Comparison of ENCODE assay signal across 26 cellular contexts in genomic region chr1:170864784-170865538, GRCh38.
A peak's percentile ranks its signal among the peaks of the same experiment; 100 is the strongest.
DNase-seq lines count a peak whose midpoint lies in the region; ATAC-seq and TF ChIP-seq lines count a peak whose summit lies in the region.
"Had no signal": no experiment of that assay in that cellular context is flagged by ENCODE, and none has a peak within 500 bp of the region (broad histone marks: within the 10 kb centered on the region; RNA-seq: fewer than 3 reads in every experiment).

No MANE protein-coding gene starts in this region.

- H3K4me2 ChIP-seq in OCI-LY3 (ENCODE audit: low read length), result peak overlapping the region; percentile 4; the same call in 1 of the 2 replicates
- H3K4me2 ChIP-seq: smooth muscle cell had no signal

- H3K4me3 ChIP-seq in breast epithelium, result no peak overlapping the region
- no peak overlapping the region for H3K4me3 ChIP-seq in OCI-LY3 (ENCODE audit: low read length)
- H3K4me3 ChIP-seq in tibial artery, result no peak overlapping the region
- no peak overlapping the region for H3K4me3 ChIP-seq in upper lobe of left lung
- H3K4me3 ChIP-seq: dorsolateral prefrontal cortex, gastroesophageal sphincter, smooth muscle cell, thoracic aorta had no signal

- H3K9me3 Mint-ChIP-seq in MCF 10A (ENCODE audit: unreplicated experiment), result no peaks in the 10 kb centered on the region
- H3K9me3 Mint-ChIP-seq: activated naive CD4-positive, alpha-beta T cell treated with anti-CD3 and anti-CD28 coated beads, Interleukin-2, amount 50 U/mL, for 72 hours; brain; T-helper 1 cell treated with Interleukin-12 subunit alpha and Interleukin-12 subunit beta and Interleukin-4 antibody, amounts not matched to agents 30 μg/mL and 1 μg/mL, for 36 hours had no signal

- H3K4me1 ChIP-seq in breast epithelium, result no peaks in the 10 kb centered on the region
- peaks cover 7% of the 10 kb centered on the region; the same call in 1 of the 2 replicates for H3K4me1 ChIP-seq in OCI-LY3 (ENCODE audit: low read length)
- peaks cover 0 to 25% (median 9%) of the 10 kb centered on the region in 4 donors for H3K4me1 ChIP-seq in tibial artery
- peaks cover 0 to 7% (median 2%) of the 10 kb centered on the region in 4 donors for H3K4me1 ChIP-seq in upper lobe of left lung

- no peak for TF ChIP-seq CTCF in breast epithelium (IDR thresholded peaks at IDR 0.05)
- TF ChIP-seq CTCF in MCF 10A (IDR thresholded peaks at IDR 0.05; ENCODE audit: unreplicated experiment), result no peak
- TF ChIP-seq CTCF in OCI-LY3 (IDR thresholded peaks at IDR 0.05; ENCODE audit: low read depth, low read length), result no peak
- no peak for TF ChIP-seq CTCF in tibial artery (IDR thresholded peaks at IDR 0.05)
- no peak for TF ChIP-seq CTCF in upper lobe of left lung (IDR thresholded peaks at IDR 0.05)

- H3K9me3 ChIP-seq in breast epithelium (no peaks in the 10 kb centered on the region), OCI-LY3 (ENCODE audit: insufficient read depth, low read length) (no peaks in the 10 kb centered on the region), tibial artery (no peaks in the 10 kb centered on the region), upper lobe of left lung (no peaks in the 10 kb centered on the region)
- H3K9me3 ChIP-seq: gastroesophageal sphincter, thoracic aorta had no signal

- no peaks in the 10 kb centered on the region for H3K79me2 ChIP-seq in OCI-LY3 (ENCODE audit: low read length)

- 47 to 56% methylated on average over 2 of the region's 2 CpGs for WGBS in upper lobe of left lung, 2 donors

- H3K27ac Mint-ChIP-seq in MCF 10A (ENCODE audit: low read depth, unreplicated experiment), result no peak overlapping the region
- H3K27ac Mint-ChIP-seq: activated naive CD4-positive, alpha-beta T cell treated with anti-CD3 and anti-CD28 coated beads, Interleukin-2, amount 50 U/mL, for 72 hours; T-helper 1 cell treated with Interleukin-12 subunit alpha and Interleukin-12 subunit beta and Interleukin-4 antibody, amounts not matched to agents 30 μg/mL and 1 μg/mL, for 36 hours had no signal

- no peak overlapping the region for H2AFZ ChIP-seq in OCI-LY3 (ENCODE audit: low read depth, low read length)

- ATAC-seq in left colon, result peak; percentile 54
- no peak for ATAC-seq in upper lobe of left lung (ENCODE audit: low FRiP score in 2 of 2)
- ATAC-seq: activated naive CD4-positive, alpha-beta T cell treated with anti-CD3 and anti-CD28 coated beads, Interleukin-2, amount 50 U/mL, for 72 hours had no signal

- POLR2A ChIA-PET in MCF 10A (lab: Yijun Ruan, JAX), result no interaction called here

- TF ChIP-seq POLR2A in breast epithelium (IDR thresholded peaks at IDR 0.05), result no peak
- no peak for TF ChIP-seq POLR2A in upper lobe of left lung (IDR thresholded peaks at IDR 0.05)

- no peaks in the 10 kb centered on the region for H4K20me1 ChIP-seq in OCI-LY3 (ENCODE audit: insufficient read depth, low read length)

- CTCF ChIA-PET in MCF 10A (lab: Yijun Ruan, JAX), result interaction anchor here (0.5 to 0.7 kb wide), 2 partner anchors 329 to 532 kb away, joined by 3 read pairs; no protein-coding TSS in a partner anchor

- no peak overlapping the region for H3K9ac ChIP-seq in OCI-LY3 (ENCODE audit: low read length)

- H3K27me3 ChIP-seq in breast epithelium (no peaks in the 10 kb centered on the region), OCI-LY3 (ENCODE audit: low read depth, low read length) (no peaks in the 10 kb centered on the region), tibial artery (no peaks in the 10 kb centered on the region), upper lobe of left lung (no peaks in the 10 kb centered on the region)
- H3K27me3 ChIP-seq: dorsolateral prefrontal cortex, gastroesophageal sphincter had no signal

- H3K27ac ChIP-seq in breast epithelium (peak overlapping the region; percentile 52 to 76), OCI-LY3 (ENCODE audit: low read length) (no peak overlapping the region), tibial artery (peak overlapping the region; percentile 31 to 48), upper lobe of left lung (peak overlapping the region in 1 of 4 donors; percentile 21), substantia nigra (ENCODE audit: low read depth, low read length, poor library complexity, severe bottlenecking) (no peak overlapping the region)
- H3K27ac ChIP-seq: C4-2B, gastroesophageal sphincter, WERI-Rb-1 had no signal

- H3K36me3 ChIP-seq in breast epithelium, result no peaks in the 10 kb centered on the region
- peaks cover 6% of the 10 kb centered on the region for H3K36me3 ChIP-seq in OCI-LY3 (replicated peaks; ENCODE audit: low read depth, low read length)
- no peaks in the 10 kb centered on the region for H3K36me3 ChIP-seq in tibial artery
- H3K36me3 ChIP-seq in upper lobe of left lung, result no peaks in the 10 kb centered on the region
- H3K36me3 ChIP-seq: gastroesophageal sphincter, thoracic aorta, WERI-Rb-1 had no signal

- no peaks in the 10 kb centered on the region for H3K27me3 Mint-ChIP-seq in MCF 10A (ENCODE audit: insufficient read depth, unreplicated experiment)

- no peak for TF ChIP-seq EP300 in upper lobe of left lung (IDR thresholded peaks at IDR 0.05)

- H3K36me3 Mint-ChIP-seq in MCF 10A (ENCODE audit: insufficient read depth, unreplicated experiment), result no peaks in the 10 kb centered on the region
- H3K36me3 Mint-ChIP-seq: activated naive CD4-positive, alpha-beta T cell treated with anti-CD3 and anti-CD28 coated beads, Interleukin-2, amount 50 U/mL, for 72 hours; brain had no signal

- DNase-seq in breast epithelium (ENCODE audit: low spot score in 2 of 2), result no peak
- no peak for DNase-seq in MCF 10A (ENCODE audit: unreplicated experiment)
- DNase-seq in left colon, result no peak
- no peak for DNase-seq in tibial artery
- DNase-seq in inferior parietal cortex (ENCODE audit: extremely low spot score), result no peak
- no peak for DNase-seq in upper lobe of left lung
- no peak for DNase-seq in substantia nigra (lab: John Stamatoyannopoulos, UW)
- DNase-seq: ACHN; activated CD8-positive, alpha-beta memory T cell treated with anti-CD3 and anti-CD28 coated beads for 24 hours; DMS 273 treated with DMSO at 0.1 percent for 48 hours; dorsolateral prefrontal cortex; erythroblast; H7; NCI-H187 treated with DMSO at 0.1 percent for 48 hours; NCI-H510A treated with DMSO at 0.1 percent for 48 hours; SHP77 treated with DMSO at 0.1 percent for 48 hours; stimulated activated CD8-positive, alpha-beta memory T cell treated with anti-CD3 and anti-CD28 coated beads, Interleukin-4, amount 100 ng/mL, for 48 hours; WERI-Rb-1 had no signal

- H3K4me1 Mint-ChIP-seq in MCF 10A (ENCODE audit: insufficient read depth, unreplicated experiment), result no peaks in the 10 kb centered on the region

- no peak overlapping the region for H3K4me3 Mint-ChIP-seq in MCF 10A (ENCODE audit: unreplicated experiment)
- H3K4me3 Mint-ChIP-seq: brain; T-helper 1 cell treated with Interleukin-12 subunit alpha and Interleukin-12 subunit beta and Interleukin-4 antibody, amounts not matched to agents 30 μg/mL and 1 μg/mL, for 36 hours had no signal

- BruUV-seq in MCF 10A (replicated peaks; lab: Mats Ljungman, UMichigan), result no TSS peak

- intact Hi-C loops in breast epithelium (cut with DNase I; ENCODE audit: low total_unique reads), result no loop called here
- intact Hi-C loops in MCF 10A (cut with micrococcal nuclease), result no loop called here
- intact Hi-C loops in left colon (cut with DNase I, micrococcal nuclease), result no loop called here
- intact Hi-C loops in tibial artery (cut with DNase I; ENCODE audit: low total_unique reads), result no loop called here

Comparison
In these comparisons a context has a peak if more than half of its experiments do, and no peak if none do; other contexts are left out.
1. H3K27ac ChIP-seq: peak in breast epithelium (2 of 2) and tibial artery (2 of 2); none in OCI-LY3 (single experiment) and substantia nigra (single experiment).